In the genomic region with DNA sequence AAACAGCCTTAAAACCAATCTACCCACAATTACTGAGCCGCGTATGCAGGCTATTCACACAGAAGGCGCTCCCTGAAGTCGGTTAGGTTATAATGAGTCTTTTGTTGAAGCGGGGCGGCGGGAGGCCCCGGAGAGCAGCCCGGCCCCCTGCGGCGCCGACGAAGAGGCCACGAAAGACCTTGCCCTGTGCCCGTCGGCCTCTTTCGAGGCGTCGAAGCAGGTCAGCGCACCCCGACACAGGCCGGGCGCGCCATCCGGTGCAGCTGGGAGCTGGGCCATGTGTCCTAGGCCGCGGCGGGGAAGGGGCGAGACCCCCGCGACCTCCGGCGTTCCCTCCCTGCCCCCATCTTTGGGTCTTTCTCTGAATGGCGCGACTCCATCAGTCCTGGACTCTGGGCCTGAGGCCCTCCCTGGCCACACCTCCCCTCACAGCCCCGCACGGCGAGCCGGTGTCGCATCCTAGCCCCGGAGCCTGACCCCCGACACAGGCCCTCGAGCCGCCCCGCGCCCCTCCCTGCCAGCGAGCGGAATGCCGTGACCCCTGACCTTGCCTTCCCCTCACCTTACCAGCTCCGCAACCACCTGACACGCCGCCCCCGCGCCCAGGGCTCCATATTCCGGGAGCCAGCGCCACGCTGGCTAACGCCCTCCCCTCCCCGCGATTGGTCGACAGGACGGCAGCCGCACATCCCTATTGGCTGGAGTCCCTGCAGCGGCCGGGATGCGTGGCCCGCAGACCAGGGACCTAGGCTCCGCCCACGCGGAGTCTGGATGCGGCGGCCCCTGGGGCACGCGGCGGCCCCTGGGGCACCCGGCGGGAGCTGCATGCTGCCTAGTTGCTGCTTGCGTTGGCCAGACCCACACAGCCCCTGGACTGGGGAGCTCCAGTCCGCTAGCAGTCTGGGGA, we compare ENCODE assay signal across 8 cellular contexts. TPM values are rescaled to one million over a fixed set of nuclear protein-coding genes. Genes with fewer than 3 reads are reported as not detected.
DNase-seq lines count a peak whose midpoint lies in the region; ATAC-seq and TF ChIP-seq lines count a peak whose summit lies in the region.

A gene (minus strand): TSS at position 637 of the 907 bp plus-strand sequence. CDS start 15,656 bp downstream, outside the sequence.

- peaks cover 4% of the 10 kb centered on the region for H3K27me3 Mint-ChIP-seq in T-helper 17 cell

- intact Hi-C loops in left ventricle myocardium superior (cut with micrococcal nuclease) (no loop called here), prostate gland (cut with DNase I) (no loop called here)

- H3K4me3 ChIP-seq in prostate gland, result peak within 1 kb of the TSS; percentile 75 to 94

- WGBS in prostate gland, result 0% methylated on average over 67 of the region's 79 CpGs

- peak within 1 kb of the TSS; percentile 95 for H3K27ac Mint-ChIP-seq in T-helper 17 cell

- TF ChIP-seq POLR2A in prostate gland (IDR thresholded peaks at IDR 0.05), result peak; percentile 79

- ATAC-seq in HG02938 (IDR thresholded peaks at IDR 0.05; ENCODE audit: unreplicated experiment), result peak; percentile 89
- ATAC-seq in T-helper 17 cell, result peak; percentile 95
- peak; percentile 98 for ATAC-seq in left ventricle myocardium superior

- in situ Hi-C loops in GM13977 (cut with MboI; ENCODE audit: low pct_unique_long_range_greater_than_20kb, low sequenced_read_pairs, unreplicated experiment), result no loop called here

- peaks cover 36% of the 10 kb centered on the region for H3K4me1 Mint-ChIP-seq in T-helper 17 cell

- no peaks in the 10 kb centered on the region for H3K27me3 ChIP-seq in prostate gland (replicated peaks; ENCODE audit: insufficient read depth)

- H3K9me3 ChIP-seq in T-helper 17 cell (ENCODE audit: control insufficient read depth, low read length, poor library complexity, severe bottlenecking) (no peaks in the 10 kb centered on the region), prostate gland (no peaks in the 10 kb centered on the region)

- peaks cover 3% of the 10 kb centered on the region for H3K4me1 ChIP-seq in prostate gland (replicated peaks)

- peak within 1 kb of the TSS; percentile 97 to 98 for H3K27ac ChIP-seq in prostate gland

- DNase-seq in GM13977 (ENCODE audit: low spot score) (peak; percentile 96), NCI-H187 (lab: John Stamatoyannopoulos, UW) (peak; percentile 86 to 93), T-helper 17 cell (peak; percentile 80 to 91 (median 89)), amygdala (lab: John Stamatoyannopoulos, UW) (peak; percentile 67 to 97 (median 93)), left ventricle myocardium superior (peak; percentile 97), prostate gland (ENCODE audit: low spot score) (peak; percentile 97), ureter (ENCODE audit: low spot score) (peak; percentile 95)

- peaks cover 2% of the 10 kb centered on the region for H3K36me3 Mint-ChIP-seq in T-helper 17 cell (ENCODE audit: low read depth)

- H3K36me3 ChIP-seq in prostate gland, result no peaks in the 10 kb centered on the region

- TF ChIP-seq CTCF in GM13977 (IDR thresholded peaks at IDR 0.05; ENCODE audit: extremely low read depth, insufficient read depth, missing control alignments) (no peak), prostate gland (IDR thresholded peaks at IDR 0.05) (peak in 1 of 4 experiments; percentile 29)

- H3K4me3 Mint-ChIP-seq in T-helper 17 cell, result peak within 1 kb of the TSS; percentile 99

RNA-seq across cellular contexts. Expression of the gene that starts here (rescaled TPM):
- total RNA-seq in T-helper 17 cell (10 to 100 TPM; 47.6 to 51.5 TPM), left ventricle myocardium superior (22.9 TPM), prostate gland (10 to 100 TPM; 61.8 to 64.5 TPM), ureter (78.4 TPM)

Comparison
In these comparisons a context has a peak if more than half of its experiments do, and no peak if none do; other contexts are left out.
1. Peak in every context shown above with its lines: DNase-seq, ATAC-seq, H3K4me3 ChIP-seq and H3K27ac ChIP-seq.